ENCODE assay signal across 8 cellular contexts in genomic region chr19:8367327-8368001, GRCh38. TPM values are rescaled to one million over a fixed set of nuclear protein-coding genes. Genes with fewer than 3 reads are reported as not detected.
A peak's percentile ranks its signal among the peaks of the same experiment; 100 is the strongest.
DNase-seq lines count a peak whose midpoint lies in the region; ATAC-seq and TF ChIP-seq lines count a peak whose summit lies in the region.

No MANE protein-coding gene starts in this region.

- H3K27ac Mint-ChIP-seq in chondrocyte (ENCODE audit: unreplicated experiment): peak overlapping the region; percentile 97
- H3K27ac Mint-ChIP-seq in natural killer cell treated with Interleukin-12 subunit alpha and Interleukin-12 subunit beta and Interleukin-15 and Interleukin-18, amount 100 ng/mL, for 72 hours: no peak overlapping the region

- H3K9me3 Mint-ChIP-seq in chondrocyte (ENCODE audit: low read depth): no peaks in the 10 kb centered on the region
- H3K9me3 Mint-ChIP-seq in natural killer cell treated with Interleukin-12 subunit alpha and Interleukin-12 subunit beta and Interleukin-15 and Interleukin-18, amount 100 ng/mL, for 72 hours: no peaks in the 10 kb centered on the region

- DNase-seq in D341Med (ENCODE audit: low spot score): peak; percentile 60
- peak; percentile 68 for DNase-seq in NCI-H2171 (lab: John Stamatoyannopoulos, UW)
- peak; percentile 99 for DNase-seq in chondrocyte (ENCODE audit: low spot score)
- DNase-seq in kidney tubule cell (ENCODE audit: low spot score): peak; percentile 96
- peak in 45 of 49 donors; percentile 27 to 90 (median 73) for DNase-seq in substantia nigra (lab: John Stamatoyannopoulos, UW)
- no peak for DNase-seq in natural killer cell treated with Interleukin-12 subunit alpha and Interleukin-12 subunit beta and Interleukin-15 and Interleukin-18, amount 100 ng/mL, for 72 hours (ENCODE audit: low spot score)

- H3K27me3 Mint-ChIP-seq in chondrocyte (ENCODE audit: low read depth): no peaks in the 10 kb centered on the region
- H3K27me3 Mint-ChIP-seq in natural killer cell treated with Interleukin-12 subunit alpha and Interleukin-12 subunit beta and Interleukin-15 and Interleukin-18, amount 100 ng/mL, for 72 hours: peaks cover 15 to 22% of the 10 kb centered on the region in 2 donors

- peak overlapping the region; percentile 92 for H3K4me3 Mint-ChIP-seq in chondrocyte (ENCODE audit: unreplicated experiment)
- no peak overlapping the region for H3K4me3 Mint-ChIP-seq in natural killer cell treated with Interleukin-12 subunit alpha and Interleukin-12 subunit beta and Interleukin-15 and Interleukin-18, amount 100 ng/mL, for 72 hours

- no peak for ATAC-seq in GM18868 (IDR thresholded peaks at IDR 0.05; ENCODE audit: unreplicated experiment)
- ATAC-seq in GM19023 (IDR thresholded peaks at IDR 0.05; ENCODE audit: unreplicated experiment): no peak
- ATAC-seq in natural killer cell treated with Interleukin-12 subunit alpha and Interleukin-12 subunit beta and Interleukin-15 and Interleukin-18, amount 100 ng/mL, for 72 hours: no peak

- H3K36me3 Mint-ChIP-seq in chondrocyte (ENCODE audit: low read depth): peaks cover 9% of the 10 kb centered on the region
- no peaks in the 10 kb centered on the region for H3K36me3 Mint-ChIP-seq in natural killer cell treated with Interleukin-12 subunit alpha and Interleukin-12 subunit beta and Interleukin-15 and Interleukin-18, amount 100 ng/mL, for 72 hours

- H3K4me1 Mint-ChIP-seq in chondrocyte (ENCODE audit: low read depth): peaks cover 64% of the 10 kb centered on the region
- peaks cover 8 to 17% of the 10 kb centered on the region in 2 donors for H3K4me1 Mint-ChIP-seq in natural killer cell treated with Interleukin-12 subunit alpha and Interleukin-12 subunit beta and Interleukin-15 and Interleukin-18, amount 100 ng/mL, for 72 hours (ENCODE audit: low read depth in 2 of 2)

- no peak overlapping the region for H3K27ac ChIP-seq in substantia nigra (ENCODE audit: low read depth, low read length, poor library complexity, severe bottlenecking)

- no peak for TF ChIP-seq CTCF in chondrocyte (IDR thresholded peaks at IDR 0.05)

RNA-seq across cellular contexts. Expression of gene ANGPTL4, which starts 3.5 kb away (rescaled TPM):
- total RNA-seq in chondrocyte: 56.4 to 143 TPM (median 127 TPM) in 3 replicates
- 1 to 10 TPM in 1 of 2 donors, not detected in 1; 1.8 TPM for total RNA-seq in natural killer cell treated with Interleukin-12 subunit alpha and Interleukin-12 subunit beta and Interleukin-15 and Interleukin-18, amount 100 ng/mL, for 72 hours

RNA-seq across cellular contexts. Expression of gene RAB11B, which starts 22.7 kb away (rescaled TPM):
- total RNA-seq in chondrocyte: 96.4 to 106 TPM (median 104 TPM) in 3 replicates
- 100 to 1,000 TPM; 102 to 105 TPM for total RNA-seq in natural killer cell treated with Interleukin-12 subunit alpha and Interleukin-12 subunit beta and Interleukin-15 and Interleukin-18, amount 100 ng/mL, for 72 hours

RNA-seq across cellular contexts. Expression of gene KANK3, which starts 24.4 kb away (rescaled TPM):
- total RNA-seq in chondrocyte: 0.56 to 1.2 TPM (median 1.2 TPM) in 3 replicates
- total RNA-seq in natural killer cell treated with Interleukin-12 subunit alpha and Interleukin-12 subunit beta and Interleukin-15 and Interleukin-18, amount 100 ng/mL, for 72 hours: 1 to 10 TPM; 1.5 to 4.4 TPM

RNA-seq across cellular contexts. Expression of gene MARCHF2, which starts 45.6 kb away (rescaled TPM):
- 35.0 to 42.5 TPM (median 37.5 TPM) in 3 replicates for total RNA-seq in chondrocyte
- total RNA-seq in natural killer cell treated with Interleukin-12 subunit alpha and Interleukin-12 subunit beta and Interleukin-15 and Interleukin-18, amount 100 ng/mL, for 72 hours: 10 to 100 TPM; 13.7 to 17.0 TPM

RNA-seq across cellular contexts. Expression of gene RPS28, which starts 46.2 kb away (rescaled TPM):
- total RNA-seq in chondrocyte: 1,057 to 1,248 TPM (median 1,100 TPM) in 3 replicates
- 1,000 to 10,000 TPM; 1,268 to 1,635 TPM for total RNA-seq in natural killer cell treated with Interleukin-12 subunit alpha and Interleukin-12 subunit beta and Interleukin-15 and Interleukin-18, amount 100 ng/mL, for 72 hours

Comparison
In these comparisons a context has a peak if more than half of its experiments do, and no peak if none do; other contexts are left out.
1. RNA of gene ANGPTL4, which starts 3.5 kb away (total RNA-seq): 56.4 to 143 TPM in chondrocyte; 1.8 TPM in natural killer cell treated with Interleukin-12 subunit alpha and Interleukin-12 subunit beta and Interleukin-15 and Interleukin-18, amount 100 ng/mL, for 72 hours; every median in the first group is over 10 times any median in the second.